ENCODE assay signal across 30 cellular contexts in genomic region chr1:111097356-111098099, GRCh38.
"Had no signal": no experiment of that assay in that cellular context is flagged by ENCODE, and none has a peak within 500 bp of the region (broad histone marks: within the 10 kb centered on the region; RNA-seq: fewer than 3 reads in every experiment).

No MANE protein-coding gene starts in this region.

- H3K4me3 ChIP-seq: left lung, lung, neural progenitor cell, ovary, skin epidermis, suprapubic skin, thoracic aorta, tibial artery, upper lobe of right lung had no signal

- H3K27ac Mint-ChIP-seq: immature natural killer cell; mesothelial cell of epicardium; naive B cell; natural killer cell; nephron progenitor cell; neural progenitor cell; progenitor cell of endocrine pancreas; stimulated activated naive CD8-positive, alpha-beta T cell treated with anti-CD3 and anti-CD28 coated beads, Interleukin-15, Interleukin-2, amounts not matched to agents 100 ng/mL and 50 ng/mL, for 24 hours had no signal

- H3K27me3 ChIP-seq: left lung, neural progenitor cell, neutrophil, ovary, suprapubic skin, tibial artery, upper lobe of right lung had no signal

- H3K27me3 Mint-ChIP-seq: naive B cell; progenitor cell of endocrine pancreas; stimulated activated naive CD8-positive, alpha-beta T cell treated with anti-CD3 and anti-CD28 coated beads, Interleukin-15, Interleukin-2, amounts not matched to agents 100 ng/mL and 50 ng/mL, for 24 hours had no signal

- ATAC-seq: left cardiac atrium, left lung, natural killer cell, right cardiac atrium, sciatic nerve, upper lobe of right lung had no signal

- H3K9me3 ChIP-seq: neutrophil, ovary, thoracic aorta had no signal

- DNase-seq: hypothalamus; immature natural killer cell; left cardiac atrium; left lung; mesendoderm; naive B cell; natural killer cell; nephron progenitor cell; occipital lobe; ovary; retina; right cardiac atrium; stimulated activated CD4-positive, alpha-beta T cell treated with anti-CD3 and anti-CD28 coated beads, Interleukin-12 subunit alpha, Interleukin-12 subunit beta, amount 100 ng/mL, for 4 hours; stimulated activated CD4-positive, alpha-beta T cell treated with anti-CD3 and anti-CD28 coated beads, Interleukin-15, amount 100 ng/mL, for 24 hours; stimulated activated CD4-positive, alpha-beta T cell treated with anti-CD3 and anti-CD28 coated beads, Interleukin-2, amount 100 ng/mL, for 24 hours; stimulated activated CD4-positive, alpha-beta T cell treated with anti-CD3 and anti-CD28 coated beads, Interleukin-4, amount 100 ng/mL, for 1 hour; stimulated activated naive CD4-positive, alpha-beta T cell; tibial artery; trophoblast cell; upper lobe of right lung had no signal

- H3K36me3 ChIP-seq: left lung, neural progenitor cell, neutrophil, ovary, suprapubic skin, thoracic aorta, tibial artery, upper lobe of right lung had no signal

- H3K9ac ChIP-seq: neural progenitor cell had no signal

- H3K4me1 Mint-ChIP-seq: immature natural killer cell, mesothelial cell of epicardium, natural killer cell, nephron progenitor cell, neural progenitor cell had no signal

- H3K36me3 Mint-ChIP-seq: natural killer cell, neural progenitor cell had no signal

- H3K4me3 Mint-ChIP-seq: immature natural killer cell; mesothelial cell of epicardium; natural killer cell; nephron progenitor cell; neural progenitor cell; stimulated activated naive CD8-positive, alpha-beta T cell treated with anti-CD3 and anti-CD28 coated beads, Interleukin-15, Interleukin-2, amounts not matched to agents 100 ng/mL and 50 ng/mL, for 24 hours had no signal

- H3K4me1 ChIP-seq: left lung, neural progenitor cell, suprapubic skin, tibial artery, upper lobe of right lung had no signal
